8 cellular contexts compared by ENCODE assay signal in the genomic region with DNA sequence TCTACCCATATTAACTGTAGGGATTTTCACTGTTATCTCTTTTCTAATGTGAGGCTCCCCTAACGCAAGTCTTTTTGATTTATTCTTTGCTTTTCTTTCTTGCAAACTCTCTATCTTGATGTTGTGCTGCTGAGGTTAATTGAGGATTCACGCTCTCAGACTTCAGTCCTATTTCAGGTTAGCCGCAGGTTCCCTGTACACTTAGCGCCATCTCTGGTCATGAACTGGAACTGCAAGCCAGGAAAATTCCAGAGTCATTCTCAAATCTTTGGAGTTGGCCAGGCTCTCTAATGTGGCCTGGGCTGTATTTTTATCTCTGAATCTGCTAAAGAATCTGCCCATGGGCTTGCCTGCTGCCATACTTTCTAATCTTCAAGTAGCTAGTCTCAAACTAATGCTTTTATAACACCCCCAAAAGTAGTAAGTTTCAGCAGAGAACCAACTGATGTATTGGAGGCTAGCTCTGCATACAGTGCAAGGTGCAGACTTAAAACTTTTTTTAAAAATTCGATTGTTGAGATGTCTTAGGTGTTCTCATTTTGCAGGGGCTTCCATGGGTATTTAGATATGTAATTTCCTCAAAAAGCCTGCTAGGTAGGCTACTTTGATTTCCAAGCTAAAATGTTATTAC.
DNase-seq lines count a peak whose midpoint lies in the region; ATAC-seq and TF ChIP-seq lines count a peak whose summit lies in the region.

No MANE protein-coding gene starts in this region.

- DNase-seq in Caki2 (ENCODE audit: low read depth) (peak; percentile 29), astrocyte of the cerebellum (ENCODE audit: low read depth) (no peak), left kidney (ENCODE audit: low read depth, low spot score) (peak; percentile 57), HPDE6-E6E7 (ENCODE audit: extremely low spot score) (no peak), NCI-H345 treated with DMSO at 0.1 percent for 48 hours (lab: John Stamatoyannopoulos, UW; ENCODE audit: unreplicated experiment) (no peak)
- peak; percentile 5 for DNase-seq in Jurkat, Clone E6-1 (ENCODE audit: low read depth, low spot score)
- DNase-seq in activated CD8-positive, alpha-beta memory T cell treated with anti-CD3 and anti-CD28 coated beads for 24 hours = no peak

- in situ Hi-C loops in Caki2 (cut with HindIII; ENCODE audit: low pct_unique_long_range_greater_than_20kb, low sequenced_read_pairs) = no loop called here
- in situ Hi-C loops in astrocyte of the cerebellum (cut with HindIII; ENCODE audit: low sequenced_read_pairs) = no loop called here

- ATAC-seq in GM18868 (IDR thresholded peaks at IDR 0.05; ENCODE audit: unreplicated experiment) = peak; percentile 68

- TF ChIP-seq CTCF in astrocyte of the cerebellum (IDR thresholded peaks at IDR 0.05; ENCODE audit: low read depth, low read length, missing control alignments) = peak; percentile 97

- no peak overlapping the region for H3K4me3 ChIP-seq in Jurkat, Clone E6-1 (ENCODE audit: low read length)
- no peak overlapping the region for H3K4me3 ChIP-seq in astrocyte of the cerebellum (ENCODE audit: low read depth, low read length)

Comparison
In these comparisons a context has a peak if more than half of its experiments do, and no peak if none do; other contexts are left out.
1. DNase-seq: peak in Caki2 (single experiment), Jurkat, Clone E6-1 (single experiment) and left kidney (single experiment); none in astrocyte of the cerebellum (single experiment), HPDE6-E6E7 (single experiment), activated CD8-positive, alpha-beta memory T cell treated with anti-CD3 and anti-CD28 coated beads for 24 hours (single experiment) and NCI-H345 treated with DMSO at 0.1 percent for 48 hours (single experiment).